ENCODE assay signal across 1 cellular context in the genomic region with DNA sequence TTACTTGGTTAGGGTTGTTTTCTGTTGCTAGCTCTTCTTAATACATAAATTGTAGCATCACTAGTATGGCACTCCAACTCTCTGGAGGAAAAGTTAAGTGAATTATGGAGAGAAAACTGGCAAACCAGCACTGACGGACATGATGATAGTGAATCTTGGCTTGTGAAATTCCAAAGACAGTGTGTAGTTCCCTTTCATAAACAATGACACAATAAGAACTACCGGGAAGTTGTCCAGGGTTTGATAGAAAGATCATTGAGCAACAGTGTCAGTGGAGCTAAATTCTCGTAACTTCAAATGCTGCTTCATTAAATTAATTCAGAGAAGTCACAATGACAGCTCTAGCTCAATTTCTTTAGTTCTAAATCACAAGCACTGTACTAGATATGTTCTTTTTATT.
TF ChIP-seq lines count a peak whose summit lies in the region.

No MANE protein-coding gene starts in this region.

TF ChIP-seq in GM23338, 12 proteins besides CTCF, POLR2A, EP300 and RAD21 (continued from another document):
- TF ChIP-seq ZNF462 (CRISPR knock-in tag; IDR thresholded peaks at IDR 0.05) (no peak), ETS1 (IDR thresholded peaks at IDR 0.05) (no peak)
